1 cellular context compared by ENCODE assay signal in genomic region chr5:111934511-111934910, GRCh38.
TF ChIP-seq lines count a peak whose summit lies in the region.

No MANE protein-coding gene starts in this region.

TF ChIP-seq in H1, 55 proteins besides CTCF, POLR2A, EP300 and RAD21:
- TF ChIP-seq RBBP5 (IDR thresholded peaks at IDR 0.05; ENCODE audit: borderline replicate concordance, low read depth, low read length) (no peak), CEBPB (IDR thresholded peaks at IDR 0.05; ENCODE audit: low read depth, low read length) (peak; percentile 86)
